In genomic region chr1:7614576-7615074, GRCh38 we compare ENCODE assay signal across 28 cellular contexts.
A peak's percentile ranks its signal among the peaks of the same experiment; 100 is the strongest.
DNase-seq lines count a peak whose midpoint lies in the region; ATAC-seq and TF ChIP-seq lines count a peak whose summit lies in the region.
"Had no signal": no experiment of that assay in that cellular context is flagged by ENCODE, and none has a peak within 500 bp of the region (broad histone marks: within the 10 kb centered on the region; RNA-seq: fewer than 3 reads in every experiment).

No MANE protein-coding gene starts in this region.

- H3K4ac ChIP-seq in neuronal stem cell (ENCODE audit: low read length): no peak overlapping the region

- no peak overlapping the region for H2AK5ac ChIP-seq in neuronal stem cell (ENCODE audit: low read depth, low read length)

- H2AFZ ChIP-seq in neuronal stem cell (ENCODE audit: low read length): no peak overlapping the region
- H2AFZ ChIP-seq: GM23338, PC-9 had no signal

- peak overlapping the region; percentile 37 for H3K23ac ChIP-seq in neuronal stem cell (ENCODE audit: low read depth, low read length, poor library complexity)

- H3K27me3 Mint-ChIP-seq in natural killer cell treated with Interleukin-12 subunit alpha and Interleukin-12 subunit beta and Interleukin-15 and Interleukin-18, amount 100 ng/mL, for 72 hours: peaks cover 0 to 8% of the 10 kb centered on the region in 2 donors
- H3K27me3 Mint-ChIP-seq in natural killer cell (ENCODE audit: low read depth in 2 of 2): peaks cover 0 to 8% of the 10 kb centered on the region in 2 donors

- ATAC-seq in natural killer cell treated with Interleukin-12 subunit alpha and Interleukin-12 subunit beta and Interleukin-15 and Interleukin-18, amount 100 ng/mL, for 72 hours: no peak
- no peak for ATAC-seq in natural killer cell
- ATAC-seq in GM18909 (IDR thresholded peaks at IDR 0.05; ENCODE audit: poor library complexity, unreplicated experiment): no peak
- ATAC-seq in HG03571 (IDR thresholded peaks at IDR 0.05; ENCODE audit: unreplicated experiment): no peak
- ATAC-seq: CD8-positive, alpha-beta T cell; GM12878; GM23338 had no signal

- no CpG with 5 or more reads among the region's 9 CpGs for WGBS in neuronal stem cell (ENCODE audit: extremely low coverage in 2 of 2, insufficient read length in 2 of 2, insufficient replicate concordance in 1 of 2), 2 donors

- H2BK5ac ChIP-seq in neuronal stem cell (ENCODE audit: low read length): no peak overlapping the region

- peaks cover 0 to 3% (median 0%) of the 10 kb centered on the region in 3 experiments for H3K27me3 ChIP-seq in neuronal stem cell (ENCODE audit: control insufficient read depth in 3 of 3, insufficient read depth in 3 of 3, low read depth in 1 of 3, low read length in 3 of 3)
- H3K27me3 ChIP-seq: MG63, SJCRH30 had no signal

- no peak overlapping the region for H2BK15ac ChIP-seq in neuronal stem cell (ENCODE audit: low read length)

- H3K4me1 Mint-ChIP-seq in natural killer cell treated with Interleukin-12 subunit alpha and Interleukin-12 subunit beta and Interleukin-15 and Interleukin-18, amount 100 ng/mL, for 72 hours (ENCODE audit: low read depth in 2 of 2): peaks cover 0 to 3% of the 10 kb centered on the region in 2 donors
- no peaks in the 10 kb centered on the region for H3K4me1 Mint-ChIP-seq in natural killer cell

- TF ChIP-seq CTCF in natural killer cell (IDR thresholded peaks at IDR 0.05): no peak

- H3K79me1 ChIP-seq in neuronal stem cell (ENCODE audit: low read depth, low read length): no peaks in the 10 kb centered on the region

- H3K36me3 ChIP-seq in neuronal stem cell (replicated peaks in 1 of 2; ENCODE audit: control insufficient read depth in 2 of 2, insufficient read depth in 2 of 2, low read length in 2 of 2): no peaks in the 10 kb centered on the region
- H3K36me3 ChIP-seq: HAP-1, MG63, SJCRH30 had no signal

- H3K4me3 Mint-ChIP-seq in natural killer cell treated with Interleukin-12 subunit alpha and Interleukin-12 subunit beta and Interleukin-15 and Interleukin-18, amount 100 ng/mL, for 72 hours: no peak overlapping the region
- no peak overlapping the region for H3K4me3 Mint-ChIP-seq in natural killer cell
- H3K4me3 Mint-ChIP-seq: CD8-positive, alpha-beta T cell; GM23338; HFFc6 had no signal

- H3K4me3 ChIP-seq in neuronal stem cell (ENCODE audit: low read length in 2 of 2): no peak overlapping the region
- H3K4me3 ChIP-seq: GM12878, GM23338, HAP-1, MG63, PC-9, SJCRH30 had no signal

- H3K4me2 ChIP-seq in neuronal stem cell (ENCODE audit: insufficient read depth, low read length, poor library complexity, severe bottlenecking): no peak overlapping the region
- H3K4me2 ChIP-seq: GM23338, PC-9 had no signal

- H2BK120ac ChIP-seq in neuronal stem cell (ENCODE audit: low read depth, low read length): no peak overlapping the region

- H3K9me3 Mint-ChIP-seq in natural killer cell treated with Interleukin-12 subunit alpha and Interleukin-12 subunit beta and Interleukin-15 and Interleukin-18, amount 100 ng/mL, for 72 hours: no peaks in the 10 kb centered on the region
- H3K9me3 Mint-ChIP-seq in natural killer cell: no peaks in the 10 kb centered on the region
- H3K9me3 Mint-ChIP-seq: CD8-positive, alpha-beta T cell; GM23338; HFFc6 had no signal

- H3K14ac ChIP-seq in neuronal stem cell (ENCODE audit: low read length): no peak overlapping the region

- H3K9ac ChIP-seq in neuronal stem cell (ENCODE audit: low read depth, low read length, poor library complexity): no peak overlapping the region

- intact Hi-C loops in natural killer cell (cut with micrococcal nuclease) (no loop called here), cardiac septum (cut with DNase I) (loop anchor here (10.0 kb wide), 1 partner anchor 250 kb away; no protein-coding TSS in a partner anchor)

- DNase-seq in natural killer cell treated with Interleukin-12 subunit alpha and Interleukin-12 subunit beta and Interleukin-15 and Interleukin-18, amount 100 ng/mL, for 72 hours (ENCODE audit: low spot score): peak; percentile 26
- DNase-seq in natural killer cell (no peak), cardiac septum (ENCODE audit: low spot score) (peak; percentile 70), neuronal stem cell (ENCODE audit: low spot score) (no peak)
- no peak for DNase-seq in activated CD8-positive, alpha-beta memory T cell treated with anti-CD3 and anti-CD28 coated beads for 24 hours
- DNase-seq: C1 segment of cervical spinal cord; Caco-2; CD8-positive, alpha-beta T cell; DMS79; EL; GDM1; HFFc6; IMR-90; KG1; MG63; NCI-H1105 treated with DMSO at 0.1 percent for 48 hours; NCI-H146; NCI-H1930; NCI-H446 treated with DMSO at 0.1 percent for 48 hours; NCI-H526; PC-9; RPMI8226; SJCRH30 had no signal

- no peak overlapping the region for H4K91ac ChIP-seq in neuronal stem cell (ENCODE audit: low read depth, low read length, poor library complexity)

- H3K18ac ChIP-seq in neuronal stem cell (ENCODE audit: low read length): no peak overlapping the region

- H3K9me3 ChIP-seq in neuronal stem cell (replicated peaks in 1 of 2; ENCODE audit: control insufficient read depth in 2 of 2, insufficient read depth in 1 of 2, low read depth in 1 of 2, low read length in 2 of 2): no peaks in the 10 kb centered on the region
- H3K9me3 ChIP-seq: Caco-2, HAP-1, MG63, SJCRH30 had no signal

- H3K27ac ChIP-seq in neuronal stem cell (replicated peaks; ENCODE audit: low read length): no peak overlapping the region
- H3K27ac ChIP-seq: PC-9, SJCRH30 had no signal

- H3K36me3 Mint-ChIP-seq in natural killer cell treated with Interleukin-12 subunit alpha and Interleukin-12 subunit beta and Interleukin-15 and Interleukin-18, amount 100 ng/mL, for 72 hours: no peaks in the 10 kb centered on the region
- H3K36me3 Mint-ChIP-seq in natural killer cell: no peaks in the 10 kb centered on the region
- H3K36me3 Mint-ChIP-seq: CD8-positive, alpha-beta T cell had no signal

- no peak overlapping the region for H2BK12ac ChIP-seq in neuronal stem cell (ENCODE audit: low read length)

- H4K8ac ChIP-seq in neuronal stem cell (ENCODE audit: low read depth, low read length): no peak overlapping the region

- H3K4me1 ChIP-seq in neuronal stem cell (ENCODE audit: control insufficient read depth in 2 of 2, insufficient read depth in 1 of 2, low read depth in 1 of 2, low read length in 2 of 2): no peaks in the 10 kb centered on the region
- H3K4me1 ChIP-seq: Caco-2, HAP-1, SJCRH30 had no signal

- no peak overlapping the region for H3K27ac Mint-ChIP-seq in natural killer cell treated with Interleukin-12 subunit alpha and Interleukin-12 subunit beta and Interleukin-15 and Interleukin-18, amount 100 ng/mL, for 72 hours
- no peak overlapping the region for H3K27ac Mint-ChIP-seq in natural killer cell
- H3K27ac Mint-ChIP-seq: CD8-positive, alpha-beta T cell; GM23338; HFFc6 had no signal

Comparison
In these comparisons a context has a peak if more than half of its experiments do, and no peak if none do; other contexts are left out.
1. DNase-seq: peak in natural killer cell treated with Interleukin-12 subunit alpha and Interleukin-12 subunit beta and Interleukin-15 and Interleukin-18, amount 100 ng/mL, for 72 hours (single experiment) and cardiac septum (single experiment); none in natural killer cell (single experiment), neuronal stem cell (single experiment) and activated CD8-positive, alpha-beta memory T cell treated with anti-CD3 and anti-CD28 coated beads for 24 hours (single experiment).